14 cellular contexts compared by ENCODE assay signal in genomic region chr1:231037585-231038517, GRCh38. TPM values are rescaled to one million over a fixed set of nuclear protein-coding genes. Genes with fewer than 3 reads are reported as not detected.
A peak's percentile ranks its signal among the peaks of the same experiment; 100 is the strongest.
DNase-seq lines count a peak whose midpoint lies in the region; ATAC-seq, FAIRE-seq and TF ChIP-seq lines count a peak whose summit lies in the region.
"Had no signal": no experiment of that assay in that cellular context is flagged by ENCODE, and none has a peak within 500 bp of the region (broad histone marks: within the 10 kb centered on the region; RNA-seq: fewer than 3 reads in every experiment).

No MANE protein-coding gene starts in this region.

- H3K4me1 Mint-ChIP-seq in astrocyte (ENCODE audit: low read depth, unreplicated experiment) (peaks cover 13% of the 10 kb centered on the region), naive B cell (peaks cover 18 to 31% (median 28%) of the 10 kb centered on the region in 3 donors)

- no peak for FAIRE-seq in astrocyte (lab: Jason Lieb, UNC)

- no peak for TF ChIP-seq CTCF in astrocyte (IDR thresholded peaks at IDR 0.05; ENCODE audit: insufficient read depth, low read depth, low read length)

- H3K27ac ChIP-seq in BLaER1 treated with 17β-estradiol and CSF1 and Interleukin-3, amounts not matched to agents 10 nM and 100 nM = peak overlapping the region in 1 of 11 experiments; percentile 15; a peak in 1 of 22 replicates
- H3K27ac ChIP-seq in astrocyte (ENCODE audit: low read depth, low read length) = no peak overlapping the region
- H3K27ac ChIP-seq: breast epithelium had no signal

- peak overlapping the region; percentile 86 for H3K4me3 Mint-ChIP-seq in astrocyte (ENCODE audit: unreplicated experiment)
- H3K4me3 Mint-ChIP-seq in naive B cell = peak overlapping the region in 5 of 8 donors; percentile 16 to 90 (median 44)

- H3K36me3 ChIP-seq in BLaER1 treated with 17β-estradiol and CSF1 and Interleukin-3, amounts not matched to agents 10 nM and 100 nM = peaks cover 0 to 5% (median 0%) of the 10 kb centered on the region in 11 experiments; a peak in 3 of 22 replicates
- H3K36me3 ChIP-seq in astrocyte (ENCODE audit: insufficient read depth, low read length) = no peaks in the 10 kb centered on the region
- H3K36me3 ChIP-seq: breast epithelium had no signal

- H3K4me1 ChIP-seq in BLaER1 treated with 17β-estradiol and CSF1 and Interleukin-3, amounts not matched to agents 10 nM and 100 nM = peaks cover 60 to 73% (median 70%) of the 10 kb centered on the region in 10 experiments
- peaks cover 7% of the 10 kb centered on the region for H3K4me1 ChIP-seq in astrocyte (ENCODE audit: insufficient read depth, low read length)
- H3K4me1 ChIP-seq: breast epithelium had no signal

- peak overlapping the region; percentile 85 to 98 (median 94) for H3K4me2 ChIP-seq in BLaER1 treated with 17β-estradiol and CSF1 and Interleukin-3, amounts not matched to agents 10 nM and 100 nM
- peak overlapping the region; percentile 82 for H3K4me2 ChIP-seq in astrocyte (ENCODE audit: low read length)

- H3K9me3 Mint-ChIP-seq in astrocyte (ENCODE audit: unreplicated experiment) = peaks cover 1% of the 10 kb centered on the region
- H3K9me3 Mint-ChIP-seq in naive B cell = no peaks in the 10 kb centered on the region
- H3K9me3 Mint-ChIP-seq: memory B cell had no signal

- peak overlapping the region in 1 of 11 experiments; percentile 88; a peak in 2 of 22 replicates for H3K9ac ChIP-seq in BLaER1 treated with 17β-estradiol and CSF1 and Interleukin-3, amounts not matched to agents 10 nM and 100 nM
- H3K9ac ChIP-seq in astrocyte (ENCODE audit: low read length) = no peak overlapping the region

- peaks cover 7% of the 10 kb centered on the region for H3K27me3 Mint-ChIP-seq in astrocyte (ENCODE audit: low read depth, unreplicated experiment)
- peaks cover 15 to 24% (median 16%) of the 10 kb centered on the region in 3 donors for H3K27me3 Mint-ChIP-seq in naive B cell

- no peaks in the 10 kb centered on the region for H3K9me3 ChIP-seq in BLaER1 treated with 17β-estradiol and CSF1 and Interleukin-3, amounts not matched to agents 10 nM and 100 nM (replicated peaks in 1 of 11)
- H3K9me3 ChIP-seq in astrocyte (ENCODE audit: insufficient read depth, low read depth, low read length) = no peaks in the 10 kb centered on the region
- H3K9me3 ChIP-seq: breast epithelium had no signal

- H2AFZ ChIP-seq in astrocyte (ENCODE audit: low read depth, low read length) = no peak overlapping the region

- peaks cover 3% of the 10 kb centered on the region for H3K79me2 ChIP-seq in astrocyte (ENCODE audit: insufficient read depth, low read length)

- H3K4me3 ChIP-seq in BLaER1 treated with 17β-estradiol and CSF1 and Interleukin-3, amounts not matched to agents 10 nM and 100 nM = peak overlapping the region in 3 of 10 experiments; percentile 17 to 88 (median 78); a peak in 4 of 20 replicates
- no peak overlapping the region for H3K4me3 ChIP-seq in astrocyte (ENCODE audit: insufficient read depth, low read depth, low read length)

- H3K36me3 Mint-ChIP-seq in astrocyte (ENCODE audit: low read depth, unreplicated experiment) (no peaks in the 10 kb centered on the region), naive B cell (peaks cover 0 to 6% of the 10 kb centered on the region in 2 donors)

- DNase-seq in H4 (ENCODE audit: low spot score) = peak; percentile 88
- peak; percentile 37 for DNase-seq in astrocyte (ENCODE audit: low read depth)
- no peak for DNase-seq in naive B cell
- no peak for DNase-seq in posterior vena cava (ENCODE audit: low spot score)
- no peak for DNase-seq in COLO668 (lab: John Stamatoyannopoulos, UW; ENCODE audit: unreplicated experiment)
- DNase-seq in NCI-H526 treated with DMSO at 0.1 percent for 48 hours (lab: John Stamatoyannopoulos, UW) = no peak
- DNase-seq in NCI-H1694 treated with DMSO at 0.1 percent for 48 hours (lab: John Stamatoyannopoulos, UW) = no peak
- DNase-seq: head of caudate nucleus; NCI-H2171 treated with DMSO at 0.1 percent for 48 hours; PC-3; stimulated activated naive CD4-positive, alpha-beta T cell treated with Interleukin-2 at 50 U/mL for 16 hours had no signal

- no peak for ATAC-seq in naive B cell (ENCODE audit: low read depth in 2 of 2)
- ATAC-seq: PC-3 had no signal

- intact Hi-C loops in posterior vena cava (cut with DNase I) = no loop called here

- peaks cover 4 to 40% (median 32%) of the 10 kb centered on the region in 11 experiments; a peak in 21 of 22 replicates for H3K27me3 ChIP-seq in BLaER1 treated with 17β-estradiol and CSF1 and Interleukin-3, amounts not matched to agents 10 nM and 100 nM
- H3K27me3 ChIP-seq in astrocyte (ENCODE audit: insufficient read depth, low read length) = no peaks in the 10 kb centered on the region
- H3K27me3 ChIP-seq: breast epithelium had no signal

- peaks cover 0 to 67% (median 14%) of the 10 kb centered on the region in 11 experiments; a peak in 17 of 22 replicates for H4K20me1 ChIP-seq in BLaER1 treated with 17β-estradiol and CSF1 and Interleukin-3, amounts not matched to agents 10 nM and 100 nM
- H4K20me1 ChIP-seq in astrocyte (ENCODE audit: insufficient read depth, low read length) = peaks cover 33% of the 10 kb centered on the region

- H3K27ac Mint-ChIP-seq in astrocyte (ENCODE audit: unreplicated experiment) = no peak overlapping the region
- no peak overlapping the region for H3K27ac Mint-ChIP-seq in naive B cell
- H3K27ac Mint-ChIP-seq: memory B cell had no signal

RNA-seq across cellular contexts. Expression of gene FAM89A, which starts 2.2 kb away (rescaled TPM):
- 24.9 and 32.0 TPM in 2 replicates for total RNA-seq in H4 (2014; rRNA removed; shearing (Covaris generic))
- total RNA-seq in astrocyte (9.6 and 12.6 TPM in 2 replicates), posterior vena cava (10 to 100 TPM in 1 of 2 donors, 1 to 10 TPM in 1; 8.4 to 11.2 TPM)
- polyA plus RNA-seq in naive B cell (ENCODE audit: low read depth in 6 of 6) = 10 to 100 TPM in 1 of 6 donors, 1 to 10 TPM in 5; 3.6 to 11.9 (median 7.9) TPM

RNA-seq across cellular contexts. Expression of gene ARV1, which starts 59.0 kb away (rescaled TPM):
- 35.0 and 35.8 TPM in 2 replicates for total RNA-seq in H4 (2014; rRNA removed; shearing (Covaris generic))
- total RNA-seq in astrocyte (14.4 and 16.7 TPM in 2 replicates), posterior vena cava (10 to 100 TPM; 11.7 to 13.2 TPM)
- polyA plus RNA-seq in naive B cell (ENCODE audit: low read depth in 6 of 6) = 10 to 100 TPM; 33.6 to 46.4 (median 38.8) TPM

RNA-seq across cellular contexts. Expression of gene TTC13, which starts 59.2 kb away (rescaled TPM):
- 8.3 and 11.3 TPM in 2 replicates for total RNA-seq in H4 (2014; rRNA removed; shearing (Covaris generic))
- total RNA-seq in astrocyte (13.0 and 15.8 TPM in 2 replicates), posterior vena cava (10 to 100 TPM; 13.7 to 17.4 TPM)
- polyA plus RNA-seq in naive B cell (ENCODE audit: low read depth in 6 of 6) = 10 to 100 TPM in 3 of 6 donors, 1 to 10 TPM in 3; 3.4 to 14.6 (median 9.9) TPM

Comparison
In these comparisons a context has a peak if more than half of its experiments do, and no peak if none do; other contexts are left out.
1. DNase-seq: peak in H4 (single experiment) and astrocyte (single experiment); none in naive B cell (single experiment), posterior vena cava (single experiment), COLO668 (single experiment), NCI-H526 treated with DMSO at 0.1 percent for 48 hours (single experiment) and NCI-H1694 treated with DMSO at 0.1 percent for 48 hours (single experiment).